Comparison of ENCODE assay signal across 9 cellular contexts in genomic region chr13:77207943-77208342, GRCh38.
A peak's percentile ranks its signal among the peaks of the same experiment; 100 is the strongest.
DNase-seq lines count a peak whose midpoint lies in the region; FAIRE-seq and TF ChIP-seq lines count a peak whose summit lies in the region.
"Had no signal": no experiment of that assay in that cellular context is flagged by ENCODE, and none has a peak within 500 bp of the region (broad histone marks: within the 10 kb centered on the region; RNA-seq: fewer than 3 reads in every experiment).

No MANE protein-coding gene starts in this region.

- FAIRE-seq in GM12892 (lab: Jason Lieb, UNC) = no peak

- TF ChIP-seq CTCF in chondrocyte (IDR thresholded peaks at IDR 0.05) (no peak), nephron progenitor cell (IDR thresholded peaks at IDR 0.05) (no peak), GM10266 (IDR thresholded peaks at IDR 0.05; ENCODE audit: control insufficient read depth, insufficient read depth, low read depth, missing control alignments) (no peak)

- H3K27ac ChIP-seq in mesendoderm (ENCODE audit: low read depth, low read length) = no peak overlapping the region

- H3K9me3 Mint-ChIP-seq in chondrocyte (ENCODE audit: low read depth) (no peaks in the 10 kb centered on the region), nephron progenitor cell (peaks cover 6% of the 10 kb centered on the region)

- H3K4me1 ChIP-seq in mesendoderm (ENCODE audit: control insufficient read depth, low read depth, low read length) = no peaks in the 10 kb centered on the region

- peak; percentile 91 for DNase-seq in EH (ENCODE audit: low read depth)
- DNase-seq in MV-4-11 (lab: John Stamatoyannopoulos, UW) = peak; percentile 31
- DNase-seq in chondrocyte (ENCODE audit: low spot score) = no peak
- DNase-seq in nephron progenitor cell = no peak
- no peak for DNase-seq in GM12892 (ENCODE audit: insufficient read length)
- no peak for DNase-seq in mesendoderm
- no peak for DNase-seq in GM10266 (ENCODE audit: extremely low spot score)
- DNase-seq: cerebellar nuclear complex, MM.1S had no signal

- H3K4me1 Mint-ChIP-seq in chondrocyte (ENCODE audit: low read depth) (peaks cover 15% of the 10 kb centered on the region), nephron progenitor cell (no peaks in the 10 kb centered on the region)

- H3K4me3 Mint-ChIP-seq in chondrocyte (ENCODE audit: unreplicated experiment) (no peak overlapping the region), nephron progenitor cell (no peak overlapping the region)

- H2BK120ac ChIP-seq in mesendoderm (ENCODE audit: low read depth, low read length) = no peak overlapping the region

- no peaks in the 10 kb centered on the region for H3K79me1 ChIP-seq in mesendoderm (ENCODE audit: low read length)

- no peak overlapping the region for H2BK5ac ChIP-seq in mesendoderm (ENCODE audit: low read length)

- H3K56ac ChIP-seq in mesendoderm (ENCODE audit: low read length) = no peak overlapping the region

- H3K36me3 Mint-ChIP-seq in chondrocyte (ENCODE audit: low read depth) (peaks cover 20% of the 10 kb centered on the region), nephron progenitor cell (ENCODE audit: low read depth) (peaks cover 67% of the 10 kb centered on the region)

- no peaks in the 10 kb centered on the region for H3K79me2 ChIP-seq in mesendoderm (ENCODE audit: control insufficient read depth, insufficient read depth, low read length)

- WGBS in mesendoderm (ENCODE audit: extremely low coverage, insufficient coverage, low lambda C conversion rate) = no CpG with 5 or more reads among the region's 1 CpG

- no peak overlapping the region for H2BK15ac ChIP-seq in mesendoderm (replicated peaks; ENCODE audit: low read depth)

- H3K27me3 Mint-ChIP-seq in chondrocyte (ENCODE audit: low read depth) = no peaks in the 10 kb centered on the region
- no peaks in the 10 kb centered on the region for H3K27me3 Mint-ChIP-seq in nephron progenitor cell (ENCODE audit: low read depth, poor library complexity)

- H3K4ac ChIP-seq in mesendoderm (ENCODE audit: low read depth, low read length) = no peak overlapping the region

- no peak for TF ChIP-seq POLR2A in GM12892 (IDR thresholded peaks at IDR 0.05; ENCODE audit: low read depth, low read length)

- H2AK5ac ChIP-seq in mesendoderm (ENCODE audit: low read length) = no peak overlapping the region

- no peak overlapping the region for H4K5ac ChIP-seq in mesendoderm (ENCODE audit: low read length)

- H3K27ac Mint-ChIP-seq in chondrocyte (ENCODE audit: unreplicated experiment) (peak overlapping the region; percentile 80), nephron progenitor cell (peak overlapping the region; percentile 26)

- H3K4me2 ChIP-seq in mesendoderm (ENCODE audit: low read length) = no peak overlapping the region

- H3K18ac ChIP-seq in mesendoderm (ENCODE audit: low read length) = no peak overlapping the region

- no peak overlapping the region for H3K9ac ChIP-seq in mesendoderm (ENCODE audit: low read length)

- H3K36me3 ChIP-seq in mesendoderm (ENCODE audit: control insufficient read depth, insufficient read depth, low read length) = no peaks in the 10 kb centered on the region

- H3K4me3 ChIP-seq in mesendoderm (ENCODE audit: low read length) = no peak overlapping the region

- no peak overlapping the region for H4K8ac ChIP-seq in mesendoderm (ENCODE audit: low read depth, low read length)

- H3K27me3 ChIP-seq in mesendoderm (ENCODE audit: insufficient read depth, low read length, poor library complexity) = no peaks in the 10 kb centered on the region

- H3K23ac ChIP-seq in mesendoderm (ENCODE audit: low read length) = no peak overlapping the region

Comparison
In these comparisons a context has a peak if more than half of its experiments do, and no peak if none do; other contexts are left out.
1. DNase-seq: peak in EH (single experiment) and MV-4-11 (single experiment); none in chondrocyte (single experiment), nephron progenitor cell (single experiment), GM12892 (single experiment), mesendoderm (single experiment) and GM10266 (single experiment).